Comparison of ENCODE assay signal across 16 cellular contexts in the genomic region with DNA sequence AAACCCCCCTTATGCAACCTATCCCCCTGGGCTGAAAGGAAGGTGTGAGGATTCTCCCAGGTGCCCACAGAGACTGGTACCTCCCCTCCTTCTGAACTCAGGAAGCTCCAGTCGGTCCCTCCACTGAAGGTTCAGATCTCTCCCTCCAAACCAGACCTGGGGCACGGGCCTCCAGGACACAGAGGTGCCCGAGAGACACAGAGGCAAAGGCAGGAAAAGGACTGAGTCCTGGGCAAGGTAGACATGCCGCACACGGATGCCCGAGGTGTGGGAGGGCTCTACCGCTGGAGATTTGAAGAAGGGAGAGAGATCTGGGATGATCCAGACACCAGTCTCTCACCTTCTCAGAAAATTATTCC. TPM values are rescaled to one million over a fixed set of nuclear protein-coding genes. Genes with fewer than 3 reads are reported as not detected.
DNase-seq lines count a peak whose midpoint lies in the region; ATAC-seq, FAIRE-seq and TF ChIP-seq lines count a peak whose summit lies in the region.
"Had no signal": no experiment of that assay in that cellular context is flagged by ENCODE, and none has a peak within 500 bp of the region (broad histone marks: within the 10 kb centered on the region; RNA-seq: fewer than 3 reads in every experiment).

No MANE protein-coding gene starts in this region.

- peak overlapping the region; percentile 86 for H3K4me2 ChIP-seq in keratinocyte (ENCODE audit: control insufficient read depth, extremely low read depth, insufficient read depth, low read depth, low read length)

- no peak for FAIRE-seq in keratinocyte (lab: Jason Lieb, UNC)
- FAIRE-seq: endometrium, G401.6, small intestine had no signal

- in situ Hi-C loops in KBM-7 (cut with MboI; ENCODE audit: low pct_unique_long_range_greater_than_20kb, low sequenced_read_pairs) = no loop called here

- DNase-seq in NB4 (ENCODE audit: low read depth) (no peak), keratinocyte (ENCODE audit: low read depth, low spot score) (no peak), NCI-H2171 treated with DMSO at 0.1 percent for 48 hours (lab: John Stamatoyannopoulos, UW) (no peak), KBM-7 (no peak)
- DNase-seq: activated CD4-positive, alpha-beta T cell treated with anti-CD3 and anti-CD28 coated beads, Interleukin-2, amount 10 ng/mL, durations not matched to agents 7 days and 5 days; activated naive CD8-positive, alpha-beta T cell treated with anti-CD3 and anti-CD28 coated beads, Interleukin-2, amount 50 U/mL, for 24 hours; activated T-cell treated with anti-CD3 and anti-CD28 coated beads for 4 hours; Caco-2; NCI-H1694; ovary; small intestine; stimulated activated naive CD4-positive, alpha-beta T cell had no signal

- TF ChIP-seq CTCF in NB4 (IDR thresholded peaks at IDR 0.05; ENCODE audit: low read depth, low read length) = no peak
- no peak for TF ChIP-seq CTCF in keratinocyte (optimal IDR thresholded peaks at IDR 0.05 in 1 of 3, IDR thresholded peaks at IDR 0.05 in 1 of 3, conservative IDR thresholded peaks at IDR 0.05 in 1 of 3; ENCODE audit: extremely low read depth in 1 of 3, insufficient read depth in 2 of 3, low read length in 3 of 3)

- H3K4me3 ChIP-seq in ACC112 (ENCODE audit: low read depth, low read length) = peak overlapping the region; percentile 33
- peak overlapping the region; percentile 96 for H3K4me3 ChIP-seq in NB4 (ENCODE audit: low read depth, low read length)
- H3K4me3 ChIP-seq in keratinocyte (ENCODE audit: control insufficient read depth in 2 of 3, extremely low read depth in 1 of 3, insufficient read depth in 2 of 3, low read depth in 1 of 3, low read length in 3 of 3) = peak overlapping the region in 1 of 3 experiments; percentile 23
- H3K4me3 ChIP-seq: ovary had no signal

- no peaks in the 10 kb centered on the region for H3K9me1 ChIP-seq in keratinocyte (ENCODE audit: control insufficient read depth, extremely low read depth, insufficient read depth, low read length)

- peaks cover 33% of the 10 kb centered on the region for H3K4me1 ChIP-seq in ACC112 (ENCODE audit: control insufficient read depth, insufficient read depth, low read length, unreplicated experiment)
- peaks cover 26% of the 10 kb centered on the region for H3K4me1 ChIP-seq in keratinocyte (ENCODE audit: control insufficient read depth, extremely low read depth, insufficient read depth, low read length)
- H3K4me1 ChIP-seq: Caco-2 had no signal

- H4K20me1 ChIP-seq in keratinocyte (ENCODE audit: control insufficient read depth, extremely low read depth, insufficient read depth, low read length) = no peaks in the 10 kb centered on the region

- H2AFZ ChIP-seq in ACC112 (ENCODE audit: low read length, unreplicated experiment) (no peak overlapping the region), keratinocyte (ENCODE audit: control insufficient read depth, low read length) (peak overlapping the region; percentile 35)

- no peaks in the 10 kb centered on the region for H3K9me3 ChIP-seq in keratinocyte (ENCODE audit: control insufficient read depth, low read depth, low read length)
- H3K9me3 ChIP-seq: Caco-2, ovary had no signal

- H3K79me2 ChIP-seq in ACC112 (ENCODE audit: control insufficient read depth, insufficient read depth, low read length, unreplicated experiment) (no peaks in the 10 kb centered on the region), keratinocyte (ENCODE audit: control insufficient read depth, insufficient read depth, low read length) (no peaks in the 10 kb centered on the region)

- H3K27ac ChIP-seq in ACC112 (ENCODE audit: low read depth, low read length) (peak overlapping the region; percentile 94), keratinocyte (ENCODE audit: control insufficient read depth, insufficient read depth, low read length) (peak overlapping the region; percentile 84)
- H3K27ac ChIP-seq: ovary had no signal

- dilution Hi-C loops in keratinocyte (cut with MboI; ENCODE audit: extremely low pct_ligation_motif_present, low sequenced_read_pairs) = no loop called here

- H3K9ac ChIP-seq in keratinocyte (ENCODE audit: control insufficient read depth, extremely low read depth, insufficient read depth, low read length) = peak overlapping the region; percentile 42

- no peak for ATAC-seq in GM21515 (IDR thresholded peaks at IDR 0.05; ENCODE audit: unreplicated experiment)
- ATAC-seq: activated naive CD8-positive, alpha-beta T cell treated with anti-CD3 and anti-CD28 coated beads, Interleukin-2, amount 50 U/mL, for 24 hours had no signal

- H3K36me3 ChIP-seq in ACC112 (ENCODE audit: insufficient read depth, low read length) (no peaks in the 10 kb centered on the region), keratinocyte (ENCODE audit: control insufficient read depth in 2 of 2, extremely low read depth in 1 of 2, insufficient read depth in 2 of 2, low read length in 2 of 2) (no peaks in the 10 kb centered on the region)
- H3K36me3 ChIP-seq: ovary had no signal

- no peaks in the 10 kb centered on the region for H3K27me3 ChIP-seq in ACC112 (ENCODE audit: insufficient read depth, low read length)
- H3K27me3 ChIP-seq in keratinocyte (ENCODE audit: control insufficient read depth, extremely low read depth, insufficient read depth, low read length) = no peaks in the 10 kb centered on the region
- H3K27me3 ChIP-seq: ovary had no signal

- TF ChIP-seq POLR2A in NB4 (IDR thresholded peaks at IDR 0.05; ENCODE audit: extremely low read depth, insufficient read length) = no peak

RNA-seq across cellular contexts. Expression of a gene that starts 3.6 kb away (rescaled TPM):
- polyA plus RNA-seq in keratinocyte = not detected in 3 replicates
- not detected for polyA plus RNA-seq in keratinocyte (2011; ENCODE audit: low read depth)
- polyA plus RNA-seq in keratinocyte (2011; cell fraction: cytosol; rRNA removed) = not detected in 2 replicates
- polyA plus RNA-seq in keratinocyte (2011; cell fraction: nucleus; rRNA removed) = not detected in 2 replicates
- not detected in 2 replicates for polyA plus RNA-seq in keratinocyte (2012; ENCODE audit: low replicate concordance)
- polyA minus RNA-seq in keratinocyte = not detected in 3 replicates
- polyA minus RNA-seq in keratinocyte (2011; cell fraction: cytosol; rRNA and poly(A)+ RNA removed) = not detected
- polyA minus RNA-seq in keratinocyte (2011; cell fraction: nucleus; rRNA and poly(A)+ RNA removed) = not detected in 2 replicates

RNA-seq across cellular contexts. Expression of a gene that starts 10.7 kb away (rescaled TPM):
- not detected in 3 replicates for polyA plus RNA-seq in keratinocyte
- polyA plus RNA-seq in keratinocyte (2011; ENCODE audit: low read depth) = not detected
- polyA plus RNA-seq in keratinocyte (2011; cell fraction: cytosol; rRNA removed) = not detected in 2 replicates
- polyA plus RNA-seq in keratinocyte (2011; cell fraction: nucleus; rRNA removed) = not detected in 2 replicates
- polyA plus RNA-seq in keratinocyte (2012; ENCODE audit: low replicate concordance) = not detected in 2 replicates
- polyA minus RNA-seq in keratinocyte = not detected in 3 replicates
- not detected for polyA minus RNA-seq in keratinocyte (2011; cell fraction: cytosol; rRNA and poly(A)+ RNA removed)
- not detected in 2 replicates for polyA minus RNA-seq in keratinocyte (2011; cell fraction: nucleus; rRNA and poly(A)+ RNA removed)
- polyA plus RNA-seq: ovary had no signal

RNA-seq across cellular contexts. Expression of a gene that starts 20.2 kb away (rescaled TPM):
- polyA plus RNA-seq in keratinocyte = 73.7 to 117 TPM (median 101 TPM) in 3 replicates
- 70.3 TPM for polyA plus RNA-seq in keratinocyte (2011; ENCODE audit: low read depth)
- 80.2 and 98.9 TPM in 2 replicates for polyA plus RNA-seq in keratinocyte (2011; cell fraction: cytosol; rRNA removed)
- 73.9 and 75.5 TPM in 2 replicates for polyA plus RNA-seq in keratinocyte (2011; cell fraction: nucleus; rRNA removed)
- 64.6 and 81.2 TPM in 2 replicates for polyA plus RNA-seq in keratinocyte (2012; ENCODE audit: low replicate concordance)
- 41.1 to 143 TPM (median 85.1 TPM) in 3 replicates for polyA minus RNA-seq in keratinocyte
- 33.8 TPM for polyA minus RNA-seq in keratinocyte (2011; cell fraction: cytosol; rRNA and poly(A)+ RNA removed)
- polyA minus RNA-seq in keratinocyte (2011; cell fraction: nucleus; rRNA and poly(A)+ RNA removed) = 18.7 and 35.0 TPM in 2 replicates

RNA-seq across cellular contexts. Expression of a gene that starts 20.5 kb away (rescaled TPM):
- 92.0 to 104 TPM (median 96.7 TPM) in 3 replicates for polyA plus RNA-seq in keratinocyte
- polyA plus RNA-seq in keratinocyte (2011; ENCODE audit: low read depth) = 38.9 TPM
- 43.4 and 46.3 TPM in 2 replicates for polyA plus RNA-seq in keratinocyte (2011; cell fraction: cytosol; rRNA removed)
- polyA plus RNA-seq in keratinocyte (2011; cell fraction: nucleus; rRNA removed) = 345 and 378 TPM in 2 replicates
- polyA plus RNA-seq in keratinocyte (2012; ENCODE audit: low replicate concordance) = 56.1 and 89.9 TPM in 2 replicates
- 69.6 to 117 TPM (median 76.3 TPM) in 3 replicates for polyA minus RNA-seq in keratinocyte
- polyA minus RNA-seq in keratinocyte (2011; cell fraction: cytosol; rRNA and poly(A)+ RNA removed) = 29.4 TPM
- polyA minus RNA-seq in keratinocyte (2011; cell fraction: nucleus; rRNA and poly(A)+ RNA removed) = 78.8 and 118 TPM in 2 replicates

RNA-seq across cellular contexts. Expression of a gene that starts 58.2 kb away (rescaled TPM):
- polyA plus RNA-seq in keratinocyte = 3.5 to 5.8 TPM (median 3.9 TPM) in 3 replicates
- polyA plus RNA-seq in keratinocyte (2011; ENCODE audit: low read depth) = 0.42 TPM
- polyA plus RNA-seq in keratinocyte (2011; cell fraction: cytosol; rRNA removed) = 1.1 and 1.7 TPM in 2 replicates
- 21.9 and 31.8 TPM in 2 replicates for polyA plus RNA-seq in keratinocyte (2011; cell fraction: nucleus; rRNA removed)
- 2.6 and 3.1 TPM in 2 replicates for polyA plus RNA-seq in keratinocyte (2012; ENCODE audit: low replicate concordance)
- polyA minus RNA-seq in keratinocyte = 6.6 to 7.7 TPM (median 7.4 TPM) in 3 replicates
- polyA minus RNA-seq in keratinocyte (2011; cell fraction: cytosol; rRNA and poly(A)+ RNA removed) = 2.5 TPM
- polyA minus RNA-seq in keratinocyte (2011; cell fraction: nucleus; rRNA and poly(A)+ RNA removed) = 5.7 and 6.0 TPM in 2 replicates
